In genomic region chr17:1001640-1002411, GRCh38 we compare ENCODE assay signal across 11 cellular contexts. TPM values are rescaled to one million over a fixed set of nuclear protein-coding genes. Genes with fewer than 3 reads are reported as not detected.
DNase-seq lines count a peak whose midpoint lies in the region; ATAC-seq and TF ChIP-seq lines count a peak whose summit lies in the region.
"Had no signal": no experiment of that assay in that cellular context is flagged by ENCODE, and none has a peak within 500 bp of the region (broad histone marks: within the 10 kb centered on the region; RNA-seq: fewer than 3 reads in every experiment).

No MANE protein-coding gene starts in this region.

- no peak overlapping the region for H2BK12ac ChIP-seq in trophoblast cell (ENCODE audit: low read length)

- no peak overlapping the region for H3K4ac ChIP-seq in trophoblast cell (ENCODE audit: low read depth, low read length)

- H3K79me1 ChIP-seq in trophoblast cell (ENCODE audit: low read length) = peaks cover 5% of the 10 kb centered on the region

- H3K14ac ChIP-seq in trophoblast cell (ENCODE audit: low read length) = no peak overlapping the region

- no peak overlapping the region for H2BK5ac ChIP-seq in trophoblast cell (ENCODE audit: low read depth, low read length, poor library complexity)

- peaks cover 4% of the 10 kb centered on the region for H3K79me2 ChIP-seq in trophoblast cell (ENCODE audit: control insufficient read depth, insufficient read depth, low read length, poor library complexity)

- peak overlapping the region; percentile 54 for H3K18ac ChIP-seq in trophoblast cell (ENCODE audit: low read length)

- H2BK120ac ChIP-seq in trophoblast cell (ENCODE audit: insufficient read depth, low read length, poor library complexity) = no peak overlapping the region

- H4K91ac ChIP-seq in trophoblast cell (ENCODE audit: low read depth, low read length) = no peak overlapping the region

- H3K36me3 ChIP-seq in trophoblast cell (ENCODE audit: control insufficient read depth in 1 of 2, insufficient read depth in 2 of 2, low read length in 2 of 2) = peaks cover 51 to 56% of the 10 kb centered on the region in 2 experiments

- no peaks in the 10 kb centered on the region for H3K27me3 ChIP-seq in trophoblast cell (ENCODE audit: insufficient read depth, low read length)

- H3K9ac ChIP-seq in trophoblast cell (ENCODE audit: low read length) = no peak overlapping the region

- WGBS in trophoblast cell (ENCODE audit: extremely low coverage, insufficient coverage, insufficient read length) = no CpG with 5 or more reads among the region's 18 CpGs

- H3K4me3 ChIP-seq in fibroblast of the aortic adventitia (ENCODE audit: low read depth, low read length) (no peak overlapping the region), trophoblast cell (ENCODE audit: low read depth, low read length) (no peak overlapping the region)

- DNase-seq in EL = peak; percentile 79
- DNase-seq in fibroblast of the aortic adventitia (ENCODE audit: low read depth) = peak; percentile 76
- no peak for DNase-seq in trophoblast cell
- DNase-seq in NCI-H1436 (lab: John Stamatoyannopoulos, UW) = no peak
- DNase-seq in iPS-NIHi7 (ENCODE audit: extremely low spot score) = no peak
- DNase-seq: activated CD4-positive, CD25-positive, alpha-beta regulatory T cell treated with anti-CD3 and anti-CD28 coated beads, Interleukin-2, amount 50 U/mL, for 72 hours; naive thymus-derived CD8-positive, alpha-beta T cell; NCI-H446 had no signal

- TF ChIP-seq CTCF in fibroblast of the aortic adventitia (IDR thresholded peaks at IDR 0.05; ENCODE audit: insufficient read depth, low read length) = no peak

- no peak overlapping the region for H2AFZ ChIP-seq in trophoblast cell (ENCODE audit: insufficient read depth, low read length, poor library complexity)

- ATAC-seq in SK-N-SH treated with all-trans-retinoic acid at 6 μM for 48 hours (no peak), HG03565 (IDR thresholded peaks at IDR 0.05; ENCODE audit: unreplicated experiment) (no peak), HG03469 (IDR thresholded peaks at IDR 0.05; ENCODE audit: unreplicated experiment) (no peak)
- ATAC-seq: naive thymus-derived CD8-positive, alpha-beta T cell had no signal

- H3K9me3 ChIP-seq in trophoblast cell (ENCODE audit: insufficient read depth, low read depth, low read length) = no peaks in the 10 kb centered on the region

- H4K12ac ChIP-seq in trophoblast cell (ENCODE audit: low read depth, low read length) = no peak overlapping the region

- H3K23ac ChIP-seq in trophoblast cell (ENCODE audit: low read length) = no peak overlapping the region

- H4K8ac ChIP-seq in trophoblast cell (ENCODE audit: low read depth, low read length) = no peak overlapping the region

- no peak overlapping the region for H3K27ac ChIP-seq in trophoblast cell (ENCODE audit: low read depth, low read length)

- H3K4me2 ChIP-seq in trophoblast cell (ENCODE audit: low read length) = no peak overlapping the region

- peaks cover 14 to 26% of the 10 kb centered on the region in 2 experiments for H3K4me1 ChIP-seq in trophoblast cell (ENCODE audit: control insufficient read depth in 1 of 2, insufficient read depth in 2 of 2, low read length in 2 of 2)

- peak overlapping the region; percentile 23 for H2AK5ac ChIP-seq in trophoblast cell (ENCODE audit: low read length)

TF ChIP-seq in SK-N-SH treated with all-trans-retinoic acid at 6 μM for 48 hours, 23 proteins besides CTCF, POLR2A, EP300 and RAD21:
- TF ChIP-seq SNAI2 (CRISPR knock-in tag; IDR thresholded peaks at IDR 0.05) (0 out of 2 replicates have a peak, but pooled peaks have one; percentile 46), OSR1 (CRISPR knock-in tag; IDR thresholded peaks at IDR 0.05) (no peak)

RNA-seq across cellular contexts. Expression of gene TIMM22, which starts 4.9 kb away (rescaled TPM):
- total RNA-seq in fibroblast of the aortic adventitia (ENCODE audit: low replicate concordance) = 8.7 and 15.8 TPM in 2 replicates
- polyA plus RNA-seq in trophoblast cell (2013) = 10.6 and 10.9 TPM in 2 replicates

RNA-seq across cellular contexts. Expression of gene NXN, which starts 22.2 kb away (rescaled TPM):
- 5.1 and 18.1 TPM in 2 replicates for total RNA-seq in fibroblast of the aortic adventitia (ENCODE audit: low replicate concordance)
- polyA plus RNA-seq in trophoblast cell (2013) = 57.9 and 59.2 TPM in 2 replicates

Comparison
In these comparisons a context has a peak if more than half of its experiments do, and no peak if none do; other contexts are left out.
1. DNase-seq: peak in EL (single experiment) and fibroblast of the aortic adventitia (single experiment); none in trophoblast cell (0 of 2), NCI-H1436 (single experiment) and iPS-NIHi7 (single experiment).